Comparison of ENCODE assay signal across 11 cellular contexts in the genomic region with DNA sequence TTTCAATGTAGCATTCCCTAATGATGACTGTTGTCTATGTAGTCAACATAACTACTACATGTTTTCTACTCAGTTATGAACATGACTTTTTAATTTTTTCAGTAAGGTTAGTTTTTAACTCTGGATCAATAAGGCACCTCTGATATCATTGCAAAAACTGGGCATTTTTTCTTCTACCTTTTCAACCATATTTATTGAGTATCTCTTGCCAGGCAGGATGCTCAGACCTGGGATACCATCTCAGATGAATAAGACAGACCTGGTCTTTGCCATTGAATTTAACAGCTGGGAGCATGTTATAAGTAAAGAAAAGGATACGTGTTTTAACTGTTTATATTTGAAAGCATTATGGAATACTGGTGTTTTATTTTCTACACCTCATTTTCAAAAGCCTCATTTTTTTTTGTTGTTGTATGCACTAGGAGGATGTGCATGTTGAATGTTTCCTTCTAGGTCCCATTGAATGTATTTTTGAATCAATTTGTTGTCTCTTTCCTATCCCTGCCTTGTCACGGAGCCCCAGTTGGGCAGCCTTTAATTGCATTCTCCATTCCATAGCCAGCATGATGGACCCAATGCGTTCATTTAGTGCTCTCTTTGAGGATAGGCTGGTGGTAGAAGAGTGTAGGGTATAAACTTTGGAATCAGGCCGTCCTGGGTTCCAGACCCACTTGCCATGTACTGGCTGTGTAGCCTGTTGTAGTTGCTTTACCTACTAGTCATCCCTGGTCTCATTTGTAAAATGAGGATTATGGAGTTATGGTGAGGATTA. TPM values are rescaled to one million over a fixed set of nuclear protein-coding genes. Genes with fewer than 3 reads are reported as not detected.
DNase-seq lines count a peak whose midpoint lies in the region; ATAC-seq and TF ChIP-seq lines count a peak whose summit lies in the region.
"Had no signal": no experiment of that assay in that cellular context is flagged by ENCODE, and none has a peak within 500 bp of the region (broad histone marks: within the 10 kb centered on the region; RNA-seq: fewer than 3 reads in every experiment).

No MANE protein-coding gene starts in this region.

- no peaks in the 10 kb centered on the region for H3K9me3 Mint-ChIP-seq in CD14-positive monocyte
- no peaks in the 10 kb centered on the region for H3K9me3 Mint-ChIP-seq in effector memory CD8-positive, alpha-beta T cell

- peak overlapping the region in 5 of 7 donors; percentile 19 to 89 (median 57) for H3K27ac Mint-ChIP-seq in CD14-positive monocyte
- H3K27ac Mint-ChIP-seq in effector memory CD8-positive, alpha-beta T cell, result peak overlapping the region; percentile 69 to 88

- H3K4me1 ChIP-seq in PC-3 (ENCODE audit: insufficient read depth, low read length) (peaks cover 77% of the 10 kb centered on the region), osteoblast (ENCODE audit: insufficient read depth, low read length) (peaks cover 49% of the 10 kb centered on the region)

- peaks cover 19 to 26% of the 10 kb centered on the region in 2 donors for H3K36me3 Mint-ChIP-seq in CD14-positive monocyte
- peaks cover 16% of the 10 kb centered on the region for H3K36me3 Mint-ChIP-seq in effector memory CD8-positive, alpha-beta T cell (ENCODE audit: insufficient read depth)

- no peaks in the 10 kb centered on the region for H3F3A ChIP-seq in PC-3 (ENCODE audit: low read length, unreplicated experiment)

- no peak for TF ChIP-seq CTCF in CD14-positive monocyte (IDR thresholded peaks at IDR 0.05)
- no peak for TF ChIP-seq CTCF in PC-3 (conservative IDR thresholded peaks at IDR 0.05; ENCODE audit: low read depth, low read length)
- no peak for TF ChIP-seq CTCF in osteoblast (IDR thresholded peaks at IDR 0.05; ENCODE audit: extremely low read depth, low read depth, low read length)

- H3K27ac ChIP-seq in PC-3 (ENCODE audit: low read length) (no peak overlapping the region), osteoblast (ENCODE audit: low read depth, low read length) (no peak overlapping the region)
- H3K27ac ChIP-seq: WERI-Rb-1 had no signal

- H3K36me3 ChIP-seq in PC-3 (ENCODE audit: low read depth, low read length) (0 out of 2 replicates have a peak, but pooled peaks cover 5% of the 10 kb centered on the region), osteoblast (ENCODE audit: insufficient read depth, low read length) (no peaks in the 10 kb centered on the region)
- H3K36me3 ChIP-seq: HAP-1, WERI-Rb-1 had no signal

- H2AFZ ChIP-seq in PC-3 (ENCODE audit: low read length) (no peak overlapping the region), osteoblast (ENCODE audit: low read length) (no peak overlapping the region)

- H3K4me2 ChIP-seq in PC-3 (ENCODE audit: low read length) (peak overlapping the region; percentile 79), osteoblast (ENCODE audit: insufficient read depth, low read length) (peak overlapping the region; percentile 50)

- H3K4me3 Mint-ChIP-seq in CD14-positive monocyte, result peak overlapping the region in 1 of 2 donors; percentile 32
- peak overlapping the region; percentile 93 to 94 for H3K4me3 Mint-ChIP-seq in effector memory CD8-positive, alpha-beta T cell

- H4K20me1 ChIP-seq in PC-3 (ENCODE audit: low read length) (peaks cover 50% of the 10 kb centered on the region), osteoblast (ENCODE audit: insufficient read depth, low read length) (peaks cover 50% of the 10 kb centered on the region)

- H3K9ac ChIP-seq in PC-3 (ENCODE audit: low read length), result no peak overlapping the region

- H3K4me1 Mint-ChIP-seq in CD14-positive monocyte, result peaks cover 81% of the 10 kb centered on the region
- peaks cover 55 to 77% of the 10 kb centered on the region in 2 donors for H3K4me1 Mint-ChIP-seq in effector memory CD8-positive, alpha-beta T cell (ENCODE audit: low read depth in 2 of 2)

- intact Hi-C loops in CD14-positive monocyte (cut with micrococcal nuclease) (loop anchor here (5.0 to 10.0 kb wide), 4 partner anchors 32 to 135 kb away; no protein-coding TSS in a partner anchor), PC-3 (cut with micrococcal nuclease) (loop anchor here (5.0 kb wide), 3 partner anchors 137 to 498 kb away; no protein-coding TSS in a partner anchor)

- H3K79me2 ChIP-seq in PC-3 (ENCODE audit: low read length), result peaks cover 85% of the 10 kb centered on the region
- peaks cover 90% of the 10 kb centered on the region for H3K79me2 ChIP-seq in osteoblast (ENCODE audit: insufficient read depth, low read length)

- H3K9me3 ChIP-seq in PC-3 (ENCODE audit: low read length), result no peaks in the 10 kb centered on the region
- no peaks in the 10 kb centered on the region for H3K9me3 ChIP-seq in osteoblast (ENCODE audit: low read depth, low read length)
- H3K9me3 ChIP-seq: HAP-1 had no signal

- ATAC-seq in PC-3, result no peak
- no peak for ATAC-seq in effector memory CD8-positive, alpha-beta T cell (replicated peaks)

- peak overlapping the region; percentile 69 for H3K4me3 ChIP-seq in PC-3 (ENCODE audit: low read length)
- H3K4me3 ChIP-seq in osteoblast (ENCODE audit: insufficient read depth, low read length), result no peak overlapping the region
- H3K4me3 ChIP-seq: HAP-1 had no signal

- POLR2A ChIA-PET in PC-3 (lab: Charles Lee; ENCODE audit: unreplicated experiment), result interaction anchor here (0.7 kb wide), 2 partner anchors 97 to 111 kb away, joined by 3 to 8 read pairs; no protein-coding TSS in a partner anchor

- DNase-seq in CD14-positive monocyte (ENCODE audit: low spot score) (no peak), PC-3 (no peak), osteoblast (ENCODE audit: insufficient read length, low spot score, missing footprints) (no peak), kidney glomerular epithelial cell (lab: John Stamatoyannopoulos, UW) (no peak), NCI-H526 treated with DMSO at 0.1 percent for 48 hours (lab: John Stamatoyannopoulos, UW) (no peak), GM19240 (ENCODE audit: insufficient read length, low spot score) (no peak)
- no peak for DNase-seq in effector memory CD8-positive, alpha-beta T cell
- no peak for DNase-seq in stimulated activated CD8-positive, alpha-beta memory T cell treated with anti-CD3 and anti-CD28 coated beads, Interleukin-4, amount 100 ng/mL, for 48 hours
- DNase-seq: NCI-H510A treated with DMSO at 0.1 percent for 48 hours, WERI-Rb-1 had no signal

- no TSS peak for BruUV-seq in PC-3 (replicated peaks; lab: Mats Ljungman, UMichigan)

- CTCF ChIA-PET in PC-3 (lab: Charles Lee), result no interaction called here

- no peaks in the 10 kb centered on the region for H3K9me2 ChIP-seq in PC-3 (replicated peaks; ENCODE audit: low read length)

- H3K27me3 ChIP-seq in PC-3 (ENCODE audit: low read length) (no peaks in the 10 kb centered on the region), osteoblast (ENCODE audit: insufficient read depth, low read length) (no peaks in the 10 kb centered on the region)

- H3K27me3 Mint-ChIP-seq in CD14-positive monocyte (ENCODE audit: low read depth in 3 of 3), result no peaks in the 10 kb centered on the region
- no peaks in the 10 kb centered on the region for H3K27me3 Mint-ChIP-seq in effector memory CD8-positive, alpha-beta T cell

RNA-seq across cellular contexts. Expression of gene TGFBR2, which starts 3.7 kb away (rescaled TPM):
- polyA plus RNA-seq in CD14-positive monocyte, result 10 to 100 TPM; 46.6 to 60.3 TPM
- 48.2 and 55.9 TPM in 2 replicates for total RNA-seq in PC-3 (2014; rRNA removed)
- total RNA-seq in osteoblast, result 118 and 162 TPM in 2 replicates
